In the genomic region with DNA sequence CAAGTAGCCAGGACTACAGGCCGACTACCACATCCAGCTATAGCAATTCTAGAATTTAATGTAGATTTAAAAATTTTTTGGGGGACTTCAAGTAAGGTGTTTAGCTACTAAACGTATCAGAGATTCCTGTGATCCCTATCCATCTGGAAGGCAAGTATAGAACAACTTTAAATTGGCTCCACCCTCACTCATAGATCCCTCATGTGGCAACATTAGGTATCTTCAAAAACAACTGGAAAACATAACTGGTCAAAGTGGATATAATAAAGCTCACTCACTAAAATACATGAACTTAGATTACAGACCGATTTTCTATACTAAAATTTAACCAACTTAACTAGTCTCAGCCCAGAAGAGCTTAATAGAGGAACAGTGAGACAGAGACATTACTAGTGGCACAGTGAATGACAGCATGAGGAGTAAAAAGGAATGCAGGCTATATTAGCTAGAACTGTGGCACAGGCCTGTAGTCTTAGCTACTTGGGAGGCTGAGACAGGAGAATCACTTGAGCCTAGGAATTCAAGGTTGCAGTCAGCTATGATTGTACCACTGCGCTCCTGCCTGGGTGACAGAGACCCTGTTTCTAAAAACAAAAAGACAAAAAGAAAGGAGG, we compare ENCODE assay signal across 1 cellular context.
TF ChIP-seq lines count a peak whose summit lies in the region.

No MANE protein-coding gene starts in this region.

TF ChIP-seq in IMR-90, 13 proteins besides CTCF, POLR2A, EP300 and RAD21 (continued from another document):
- no peak for TF ChIP-seq BHLHE40 (IDR thresholded peaks at IDR 0.05; ENCODE audit: low read depth, low read length)
- TF ChIP-seq CEBPB (IDR thresholded peaks at IDR 0.05; ENCODE audit: low read depth, low read length) = no peak
- TF ChIP-seq CHD1 (IDR thresholded peaks at IDR 0.05; ENCODE audit: low read depth, low read length) = no peak
- no peak for TF ChIP-seq ELK1 (IDR thresholded peaks at IDR 0.05; ENCODE audit: borderline replicate concordance, low read depth, low read length)
- TF ChIP-seq NFE2L2 (IDR thresholded peaks at IDR 0.05; ENCODE audit: low read depth, low read length) = no peak
- TF ChIP-seq MAZ (IDR thresholded peaks at IDR 0.05; ENCODE audit: borderline replicate concordance, low read depth, low read length) = no peak
- TF ChIP-seq, protein P1, sequence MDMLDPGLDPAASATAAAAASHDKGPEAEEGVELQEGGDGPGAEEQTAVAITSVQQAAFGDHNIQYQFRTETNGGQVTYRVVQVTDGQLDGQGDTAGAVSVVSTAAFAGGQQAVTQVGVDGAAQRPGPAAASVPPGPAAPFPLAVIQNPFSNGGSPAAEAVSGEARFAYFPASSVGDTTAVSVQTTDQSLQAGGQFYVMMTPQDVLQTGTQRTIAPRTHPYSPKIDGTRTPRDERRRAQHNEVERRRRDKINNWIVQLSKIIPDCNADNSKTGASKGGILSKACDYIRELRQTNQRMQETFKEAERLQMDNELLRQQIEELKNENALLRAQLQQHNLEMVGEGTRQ (IDR thresholded peaks at IDR 0.05; ENCODE audit: low read depth, low read length) = no peak
- TF ChIP-seq FOS (IDR thresholded peaks at IDR 0.05; ENCODE audit: low read depth, low read length) = no peak
- no peak for TF ChIP-seq RCOR1 (IDR thresholded peaks at IDR 0.05; ENCODE audit: insufficient replicate concordance, low read length)
- no peak for TF ChIP-seq SMC3 (IDR thresholded peaks at IDR 0.05; ENCODE audit: low read depth, low read length)
